11 cellular contexts compared by ENCODE assay signal in the genomic region with DNA sequence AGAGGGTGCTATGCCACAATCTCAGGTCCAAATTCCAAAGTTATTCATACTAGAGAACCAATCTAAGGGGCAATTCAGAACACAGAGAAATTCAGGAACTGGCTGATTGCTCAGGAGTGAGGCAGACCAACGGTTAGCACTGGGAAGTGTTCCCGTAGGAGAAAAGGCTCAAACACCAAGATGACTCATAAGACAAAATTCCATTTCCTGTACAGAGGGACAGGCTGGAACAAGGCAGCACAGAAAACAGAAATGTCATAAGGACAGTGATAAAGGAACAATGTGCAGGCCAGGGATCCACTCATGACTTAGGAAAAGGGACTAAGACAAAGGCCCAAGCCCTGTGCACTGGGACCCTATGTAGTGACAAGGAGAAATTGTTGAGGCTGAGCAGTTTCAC. TPM values are rescaled to one million over a fixed set of nuclear protein-coding genes. Genes with fewer than 3 reads are reported as not detected.
DNase-seq lines count a peak whose midpoint lies in the region; ATAC-seq lines count a peak whose summit lies in the region.
"Had no signal": no experiment of that assay in that cellular context is flagged by ENCODE, and none has a peak within 500 bp of the region (broad histone marks: within the 10 kb centered on the region; RNA-seq: fewer than 3 reads in every experiment).

No MANE protein-coding gene starts in this region.

- H3K36me3 Mint-ChIP-seq in activated CD8-positive, alpha-beta memory T cell treated with anti-CD3 and anti-CD28 coated beads, Interleukin-2, amount 10 ng/mL, durations not matched to agents 7 days and 5 days = no peaks in the 10 kb centered on the region

- peaks cover 10% of the 10 kb centered on the region for H3K9me3 Mint-ChIP-seq in activated CD8-positive, alpha-beta memory T cell treated with anti-CD3 and anti-CD28 coated beads, Interleukin-2, amount 10 ng/mL, durations not matched to agents 7 days and 5 days (ENCODE audit: low read depth)

- ATAC-seq in HG03196 (IDR thresholded peaks at IDR 0.05; ENCODE audit: unreplicated experiment) = no peak
- ATAC-seq in activated CD8-positive, alpha-beta memory T cell treated with anti-CD3 and anti-CD28 coated beads, Interleukin-2, amount 10 ng/mL, durations not matched to agents 7 days and 5 days = no peak
- ATAC-seq: GM12878 had no signal

- no peak overlapping the region for H3K4me3 Mint-ChIP-seq in activated CD8-positive, alpha-beta memory T cell treated with anti-CD3 and anti-CD28 coated beads, Interleukin-2, amount 10 ng/mL, durations not matched to agents 7 days and 5 days

- peak; percentile 89 for DNase-seq in H4 (ENCODE audit: low spot score)
- peak; percentile 89 for DNase-seq in astrocyte of the hippocampus (ENCODE audit: low read depth, low spot score)
- peak; percentile 31 for DNase-seq in iPS-NIHi11 (ENCODE audit: low spot score)
- peak; percentile 28 for DNase-seq in smooth muscle cell of the brain vasculature (ENCODE audit: low read depth, low spot score)
- no peak for DNase-seq in occipital lobe (lab: John Stamatoyannopoulos, UW)
- no peak for DNase-seq in midbrain (lab: John Stamatoyannopoulos, UW)
- DNase-seq in activated CD8-positive, alpha-beta memory T cell treated with anti-CD3 and anti-CD28 coated beads, Interleukin-2, amount 10 ng/mL, durations not matched to agents 7 days and 5 days = no peak
- DNase-seq: NCI-H526 had no signal

- no peaks in the 10 kb centered on the region for H3K4me1 Mint-ChIP-seq in activated CD8-positive, alpha-beta memory T cell treated with anti-CD3 and anti-CD28 coated beads, Interleukin-2, amount 10 ng/mL, durations not matched to agents 7 days and 5 days

- H3K27me3 Mint-ChIP-seq in activated CD8-positive, alpha-beta memory T cell treated with anti-CD3 and anti-CD28 coated beads, Interleukin-2, amount 10 ng/mL, durations not matched to agents 7 days and 5 days = no peaks in the 10 kb centered on the region

- CTCF ChIA-PET in activated CD8-positive, alpha-beta memory T cell treated with anti-CD3 and anti-CD28 coated beads, Interleukin-2, amount 10 ng/mL, durations not matched to agents 7 days and 5 days (lab: Charles Lee) = no interaction called here

- H3K27ac Mint-ChIP-seq in activated CD8-positive, alpha-beta memory T cell treated with anti-CD3 and anti-CD28 coated beads, Interleukin-2, amount 10 ng/mL, durations not matched to agents 7 days and 5 days = no peak overlapping the region

RNA-seq across cellular contexts. Expression of a gene that starts 54.2 kb away (rescaled TPM):
- 0.51 and 1.2 TPM in 2 replicates for total RNA-seq in H4 (2014; rRNA removed; shearing (Covaris generic))
- total RNA-seq in occipital lobe = 42.1 TPM
- total RNA-seq in activated CD8-positive, alpha-beta memory T cell treated with anti-CD3 and anti-CD28 coated beads, Interleukin-2, amount 10 ng/mL, durations not matched to agents 7 days and 5 days = not detected
- total RNA-seq: activated CD8-positive, alpha-beta memory T cell treated with anti-CD3 and anti-CD28 coated beads for 36 hours; GM12878 had no signal

Comparison
In these comparisons a context has a peak if more than half of its experiments do, and no peak if none do; other contexts are left out.
1. DNase-seq: peak in H4 (single experiment), astrocyte of the hippocampus (single experiment), iPS-NIHi11 (single experiment) and smooth muscle cell of the brain vasculature (single experiment); none in occipital lobe (single experiment), midbrain (single experiment) and activated CD8-positive, alpha-beta memory T cell treated with anti-CD3 and anti-CD28 coated beads, Interleukin-2, amount 10 ng/mL, durations not matched to agents 7 days and 5 days (single experiment).
2. RNA of a gene that starts 54.2 kb away (total RNA-seq): 42.1 TPM in occipital lobe (single experiment); 0.51 to 1.2 TPM in H4 and not detected in activated CD8-positive, alpha-beta memory T cell treated with anti-CD3 and anti-CD28 coated beads, Interleukin-2, amount 10 ng/mL, durations not matched to agents 7 days and 5 days; every median in the first group is over 10 times any median in the second.